9 cellular contexts compared by ENCODE assay signal in genomic region chr18:59783138-59783537, GRCh38.
A peak's percentile ranks its signal among the peaks of the same experiment; 100 is the strongest.
DNase-seq lines count a peak whose midpoint lies in the region; ATAC-seq and TF ChIP-seq lines count a peak whose summit lies in the region.
"Had no signal": no experiment of that assay in that cellular context is flagged by ENCODE, and none has a peak within 500 bp of the region (broad histone marks: within the 10 kb centered on the region; RNA-seq: fewer than 3 reads in every experiment).

No MANE protein-coding gene starts in this region.

- peak; percentile 92 for DNase-seq in ELR (ENCODE audit: low read depth)
- DNase-seq in NCI-H82 treated with DMSO at 0.1 percent for 48 hours (lab: John Stamatoyannopoulos, UW; ENCODE audit: unreplicated experiment): peak; percentile 3
- peak in 1 of 10 donors; percentile 15 for DNase-seq in dorsolateral prefrontal cortex
- peak; percentile 55 for DNase-seq in non-pigmented ciliary epithelial cell (ENCODE audit: low read depth)
- DNase-seq in naive thymus-derived CD8-positive, alpha-beta T cell: no peak
- no peak for DNase-seq in CD1c-positive myeloid dendritic cell (ENCODE audit: extremely low spot score)

- H3K36me3 Mint-ChIP-seq in naive thymus-derived CD8-positive, alpha-beta T cell: no peaks in the 10 kb centered on the region
- H3K36me3 Mint-ChIP-seq: activated naive CD8-positive, alpha-beta T cell had no signal

- TF ChIP-seq CTCF in dorsolateral prefrontal cortex (IDR thresholded peaks at IDR 0.05 in 54 of 56, conservative IDR thresholded peaks at IDR 0.05 in 2 of 56; ENCODE audit: low read depth in 1 of 56, partially characterized antibody in 56 of 56): peak in 43 of 56 donors; percentile 15 to 57 (median 28)

- H3K4me3 ChIP-seq in dorsolateral prefrontal cortex: no peak overlapping the region

- H3K27ac ChIP-seq in dorsolateral prefrontal cortex: no peak overlapping the region

- H3K27me3 Mint-ChIP-seq in naive thymus-derived CD8-positive, alpha-beta T cell: peaks cover 4 to 11% (median 6%) of the 10 kb centered on the region in 5 donors

- H3K27me3 ChIP-seq in dorsolateral prefrontal cortex: peaks cover 0 to 3% (median 0%) of the 10 kb centered on the region in 45 donors

- intact Hi-C loops in dorsolateral prefrontal cortex (cut with DNase I): no loop called here

- peaks cover 0 to 2% (median 0%) of the 10 kb centered on the region in 4 donors for H3K4me1 Mint-ChIP-seq in naive thymus-derived CD8-positive, alpha-beta T cell

- H3K9me3 Mint-ChIP-seq in naive thymus-derived CD8-positive, alpha-beta T cell: no peaks in the 10 kb centered on the region

- H3K27ac Mint-ChIP-seq in naive thymus-derived CD8-positive, alpha-beta T cell: peak overlapping the region in 1 of 10 donors; percentile 11
- H3K27ac Mint-ChIP-seq: activated naive CD8-positive, alpha-beta T cell had no signal

- POLR2A ChIA-PET in naive thymus-derived CD8-positive, alpha-beta T cell (lab: Charles Lee): no interaction called here

- no peak overlapping the region for H3K4me3 Mint-ChIP-seq in naive thymus-derived CD8-positive, alpha-beta T cell
- H3K4me3 Mint-ChIP-seq: activated naive CD8-positive, alpha-beta T cell had no signal

- peak; percentile 86 for ATAC-seq in GM19397 (IDR thresholded peaks at IDR 0.05; ENCODE audit: unreplicated experiment)
- ATAC-seq in HG03442 (IDR thresholded peaks at IDR 0.05; ENCODE audit: unreplicated experiment): peak; percentile 92
- no peak for ATAC-seq in naive thymus-derived CD8-positive, alpha-beta T cell

Comparison
In these comparisons a context has a peak if more than half of its experiments do, and no peak if none do; other contexts are left out.
1. DNase-seq: peak in ELR (single experiment), NCI-H82 treated with DMSO at 0.1 percent for 48 hours (single experiment) and non-pigmented ciliary epithelial cell (single experiment); none in naive thymus-derived CD8-positive, alpha-beta T cell (0 of 10) and CD1c-positive myeloid dendritic cell (single experiment).
2. ATAC-seq: peak in GM19397 (single experiment) and HG03442 (single experiment); none in naive thymus-derived CD8-positive, alpha-beta T cell (0 of 2).